Comparison of ENCODE assay signal across 16 cellular contexts in the genomic region with DNA sequence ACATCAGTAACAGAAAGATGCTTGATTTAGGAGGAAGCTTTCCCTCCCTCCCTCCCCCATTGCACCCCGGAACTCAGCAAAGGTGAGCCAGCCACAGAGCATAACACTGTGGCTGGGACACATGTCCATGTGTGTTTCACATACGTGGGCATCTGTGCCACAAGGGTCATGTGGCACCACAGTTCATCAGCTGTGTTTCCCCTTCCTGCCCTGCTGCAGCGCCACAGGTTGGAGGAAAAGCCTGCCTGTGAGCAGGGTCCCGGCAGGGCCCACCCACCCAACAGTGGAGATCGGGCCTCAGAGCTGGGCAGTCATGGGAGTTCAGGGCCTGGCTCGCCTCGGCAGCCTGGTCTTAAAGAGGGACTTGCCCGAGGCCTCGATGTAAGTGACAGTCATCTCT. TPM values are rescaled to one million over a fixed set of nuclear protein-coding genes. Genes with fewer than 3 reads are reported as not detected.
A peak's percentile ranks its signal among the peaks of the same experiment; 100 is the strongest.
DNase-seq lines count a peak whose midpoint lies in the region; ATAC-seq, FAIRE-seq and TF ChIP-seq lines count a peak whose summit lies in the region.
"Had no signal": no experiment of that assay in that cellular context is flagged by ENCODE, and none has a peak within 500 bp of the region (broad histone marks: within the 10 kb centered on the region; RNA-seq: fewer than 3 reads in every experiment).

No MANE protein-coding gene starts in this region.

- H3K4me1 ChIP-seq in DOHH2 (ENCODE audit: control insufficient read depth, low read length) = peaks cover 33% of the 10 kb centered on the region
- H3K4me1 ChIP-seq in spleen = peaks cover 17 to 75% (median 46%) of the 10 kb centered on the region in 6 donors

- peak overlapping the region; percentile 46 for H3K27ac Mint-ChIP-seq in activated CD8-positive, alpha-beta T cell treated with anti-CD3 and anti-CD28 coated beads, Interleukin-2, amount 10 ng/mL, durations not matched to agents 7 days and 5 days

- H3K27me3 ChIP-seq in DOHH2 (ENCODE audit: control insufficient read depth, low read length) = no peaks in the 10 kb centered on the region
- H3K27me3 ChIP-seq in spleen (replicated peaks in 1 of 7) = peaks cover 0 to 11% (median 0%) of the 10 kb centered on the region in 7 donors

- CTCF ChIA-PET in activated CD8-positive, alpha-beta T cell treated with anti-CD3 and anti-CD28 coated beads, Interleukin-2, amount 10 ng/mL, durations not matched to agents 7 days and 5 days (lab: Charles Lee) = interaction anchor here (0.8 to 1.8 kb wide), 4 partner anchors 11 to 14 kb away, joined by 3 to 6 read pairs (median 6); no protein-coding TSS in a partner anchor

- no peak overlapping the region for H3K4me3 Mint-ChIP-seq in activated CD8-positive, alpha-beta T cell treated with anti-CD3 and anti-CD28 coated beads, Interleukin-2, amount 10 ng/mL, durations not matched to agents 7 days and 5 days

- TF ChIP-seq POLR2A in spleen (IDR thresholded peaks at IDR 0.05) (no peak), GM12892 (IDR thresholded peaks at IDR 0.05; ENCODE audit: low read depth, low read length) (no peak)

- TF ChIP-seq CTCF in DOHH2 (IDR thresholded peaks at IDR 0.05; ENCODE audit: low read depth, low read length, poor library complexity, severe bottlenecking) (no peak), GM13976 (IDR thresholded peaks at IDR 0.05; ENCODE audit: borderline replicate concordance, control extremely low read depth, extremely low read depth, insufficient read depth, missing control alignments) (no peak), spleen (IDR thresholded peaks at IDR 0.05 in 8 of 11, conservative IDR thresholded peaks at IDR 0.05 in 3 of 11) (no peak)

- H3K36me3 Mint-ChIP-seq in activated CD8-positive, alpha-beta T cell treated with anti-CD3 and anti-CD28 coated beads, Interleukin-2, amount 10 ng/mL, durations not matched to agents 7 days and 5 days (ENCODE audit: low read depth) = no peaks in the 10 kb centered on the region

- H3K9me2 ChIP-seq in DOHH2 (replicated peaks; ENCODE audit: control insufficient read depth, low read length) = no peaks in the 10 kb centered on the region

- H3K27ac ChIP-seq in DOHH2 (ENCODE audit: low read depth, low read length) (no peak overlapping the region), spleen (peak overlapping the region in 6 of 8 donors; percentile 26 to 85 (median 64))
- H3K27ac ChIP-seq: BLaER1 treated with 17β-estradiol and CSF1 and Interleukin-3, amounts not matched to agents 10 nM and 100 nM had no signal

- H3K4me2 ChIP-seq in DOHH2 (ENCODE audit: low read length) = peak overlapping the region; percentile 22; the same call in 1 of the 2 replicates

- H3K36me3 ChIP-seq in DOHH2 (ENCODE audit: control insufficient read depth, low read length) (no peaks in the 10 kb centered on the region), spleen (peaks cover 0 to 25% (median 3%) of the 10 kb centered on the region in 6 donors)
- H3K36me3 ChIP-seq: BLaER1 treated with 17β-estradiol and CSF1 and Interleukin-3, amounts not matched to agents 10 nM and 100 nM had no signal

- in situ Hi-C loops in GM13976 (cut with MboI; ENCODE audit: low sequenced_read_pairs, unreplicated experiment) = no loop called here

- POLR2A ChIA-PET in activated CD8-positive, alpha-beta T cell treated with anti-CD3 and anti-CD28 coated beads, Interleukin-2, amount 10 ng/mL, durations not matched to agents 7 days and 5 days (lab: Charles Lee) = no interaction called here

- FAIRE-seq in GM12892 (lab: Jason Lieb, UNC) = no peak

- no peak for ATAC-seq in activated CD8-positive, alpha-beta T cell treated with anti-CD3 and anti-CD28 coated beads, Interleukin-2, amount 10 ng/mL, durations not matched to agents 7 days and 5 days
- ATAC-seq: Right ventricle myocardium inferior, SK-N-SH treated with all-trans-retinoic acid at 6 μM for 48 hours had no signal

- no peaks in the 10 kb centered on the region for H3K79me2 ChIP-seq in DOHH2 (ENCODE audit: control insufficient read depth, low read length)

- DNase-seq in GM13976 (ENCODE audit: low spot score) (peak; percentile 16), spleen (peak; percentile 82), hepatic stellate cell (ENCODE audit: low spot score) (no peak), NCI-H2107 (lab: John Stamatoyannopoulos, UW) (no peak), GM12892 (ENCODE audit: insufficient read length) (no peak), AG20443 (ENCODE audit: low spot score) (no peak)
- peak; percentile 53 for DNase-seq in activated CD8-positive, alpha-beta T cell treated with anti-CD3 and anti-CD28 coated beads, Interleukin-2, amount 10 ng/mL, durations not matched to agents 7 days and 5 days
- DNase-seq: EL, GOT3, KBM-7, NCI-H146, NCI-H345 had no signal

- peaks cover 25% of the 10 kb centered on the region for H3K4me1 Mint-ChIP-seq in activated CD8-positive, alpha-beta T cell treated with anti-CD3 and anti-CD28 coated beads, Interleukin-2, amount 10 ng/mL, durations not matched to agents 7 days and 5 days (ENCODE audit: low read depth)

- no peaks in the 10 kb centered on the region for H4K20me1 ChIP-seq in DOHH2 (ENCODE audit: control insufficient read depth, insufficient read depth, low read depth, low read length)

- no peaks in the 10 kb centered on the region for H3K27me3 Mint-ChIP-seq in activated CD8-positive, alpha-beta T cell treated with anti-CD3 and anti-CD28 coated beads, Interleukin-2, amount 10 ng/mL, durations not matched to agents 7 days and 5 days (ENCODE audit: low read depth)

- intact Hi-C loops in spleen (cut with DNase I; ENCODE audit: low total_unique reads) = no loop called here

- no peaks in the 10 kb centered on the region for H3K9me3 Mint-ChIP-seq in activated CD8-positive, alpha-beta T cell treated with anti-CD3 and anti-CD28 coated beads, Interleukin-2, amount 10 ng/mL, durations not matched to agents 7 days and 5 days (ENCODE audit: insufficient read depth)

- 58 to 73% (median 64%) methylated on average over 8 to 9 of the region's 9 CpGs for whole genome bisulfite sequencing in spleen, 5 donors

- H3F3A ChIP-seq in DOHH2 (ENCODE audit: control insufficient read depth, insufficient read depth) = no peaks in the 10 kb centered on the region

- H3K9me3 ChIP-seq in DOHH2 (ENCODE audit: control insufficient read depth, insufficient read depth, low read length) (no peaks in the 10 kb centered on the region), spleen (no peaks in the 10 kb centered on the region)
- H3K9me3 ChIP-seq: BLaER1 treated with 17β-estradiol and CSF1 and Interleukin-3, amounts not matched to agents 10 nM and 100 nM had no signal

- no peak overlapping the region for H3K4me3 ChIP-seq in DOHH2 (ENCODE audit: low read length)
- H3K4me3 ChIP-seq in spleen = no peak overlapping the region
- H3K4me3 ChIP-seq: BLaER1 treated with 17β-estradiol and CSF1 and Interleukin-3, amounts not matched to agents 10 nM and 100 nM had no signal

RNA-seq across cellular contexts. Expression of gene ACP5, which starts 2.8 kb away (rescaled TPM):
- total RNA-seq in activated CD8-positive, alpha-beta T cell treated with anti-CD3 and anti-CD28 coated beads, Interleukin-2, amount 10 ng/mL, durations not matched to agents 7 days and 5 days = 1 to 10 TPM; 9.8 to 9.9 TPM
- total RNA-seq in spleen = 10 to 100 TPM; 41.7 to 74.4 (median 64.5) TPM
- 100 to 1,000 TPM in 2 of 3 donors, 10 to 100 TPM in 1; 91.6 to 332 (median 200) TPM for polyA plus RNA-seq in spleen
- 37.1 TPM for polyA plus RNA-seq in GM12892 (2012; ENCODE audit: missing spikeins)

RNA-seq across cellular contexts. Expression of gene ELOF1, which starts 15.7 kb away (rescaled TPM):
- 10 to 100 TPM; 47.9 to 52.8 TPM for total RNA-seq in activated CD8-positive, alpha-beta T cell treated with anti-CD3 and anti-CD28 coated beads, Interleukin-2, amount 10 ng/mL, durations not matched to agents 7 days and 5 days
- 10 to 100 TPM; 21.8 to 44.6 (median 36.3) TPM for total RNA-seq in spleen
- polyA plus RNA-seq in spleen = 10 to 100 TPM; 63.1 to 77.1 (median 67.8) TPM
- 51.9 TPM for polyA plus RNA-seq in GM12892 (2012; ENCODE audit: missing spikeins)

RNA-seq across cellular contexts. Expression of gene ZNF627, which starts 22.6 kb away (rescaled TPM):
- 1 to 10 TPM; 3.7 to 4.8 TPM for total RNA-seq in activated CD8-positive, alpha-beta T cell treated with anti-CD3 and anti-CD28 coated beads, Interleukin-2, amount 10 ng/mL, durations not matched to agents 7 days and 5 days
- 10 to 100 TPM; 11.6 to 14.5 (median 12.9) TPM for total RNA-seq in spleen
- polyA plus RNA-seq in spleen = 1 to 10 TPM; 4.5 to 8.6 (median 8.1) TPM
- 8.3 TPM for polyA plus RNA-seq in GM12892 (2012; ENCODE audit: missing spikeins)

RNA-seq across cellular contexts. Expression of gene CNN1, which starts 36.0 kb away (rescaled TPM):
- not detected for total RNA-seq in activated CD8-positive, alpha-beta T cell treated with anti-CD3 and anti-CD28 coated beads, Interleukin-2, amount 10 ng/mL, durations not matched to agents 7 days and 5 days
- 1 to 10 TPM; 1.5 to 9.7 (median 7.7) TPM for total RNA-seq in spleen
- polyA plus RNA-seq in spleen = 10 to 100 TPM in 2 of 3 donors, 1 to 10 TPM in 1; 5.3 to 13.0 (median 12.6) TPM
- polyA plus RNA-seq in GM12892 (2012; ENCODE audit: missing spikeins) = not detected

RNA-seq across cellular contexts. Expression of gene ECSIT, which starts 45.8 kb away (rescaled TPM):
- 10 to 100 TPM; 28.9 to 31.6 TPM for total RNA-seq in activated CD8-positive, alpha-beta T cell treated with anti-CD3 and anti-CD28 coated beads, Interleukin-2, amount 10 ng/mL, durations not matched to agents 7 days and 5 days
- total RNA-seq in spleen = 10 to 100 TPM; 30.2 to 37.6 (median 35.4) TPM
- 10 to 100 TPM; 41.6 to 55.1 (median 52.1) TPM for polyA plus RNA-seq in spleen
- 14.4 TPM for polyA plus RNA-seq in GM12892 (2012; ENCODE audit: missing spikeins)

Comparison
In these comparisons a context has a peak if more than half of its experiments do, and no peak if none do; other contexts are left out.
1. DNase-seq: peak in GM13976 (single experiment), activated CD8-positive, alpha-beta T cell treated with anti-CD3 and anti-CD28 coated beads, Interleukin-2, amount 10 ng/mL, durations not matched to agents 7 days and 5 days (single experiment) and spleen (single experiment); none in hepatic stellate cell (single experiment), NCI-H2107 (single experiment), GM12892 (single experiment) and AG20443 (single experiment).